In genomic region chr1:109161836-109162606, GRCh38 we compare ENCODE assay signal across 1 cellular context.
TF ChIP-seq lines count a peak whose summit lies in the region.

No MANE protein-coding gene starts in this region.

TF ChIP-seq in GM23338, 12 proteins besides CTCF, POLR2A, EP300 and RAD21 (continued from another document):
- TF ChIP-seq, protein P1, sequence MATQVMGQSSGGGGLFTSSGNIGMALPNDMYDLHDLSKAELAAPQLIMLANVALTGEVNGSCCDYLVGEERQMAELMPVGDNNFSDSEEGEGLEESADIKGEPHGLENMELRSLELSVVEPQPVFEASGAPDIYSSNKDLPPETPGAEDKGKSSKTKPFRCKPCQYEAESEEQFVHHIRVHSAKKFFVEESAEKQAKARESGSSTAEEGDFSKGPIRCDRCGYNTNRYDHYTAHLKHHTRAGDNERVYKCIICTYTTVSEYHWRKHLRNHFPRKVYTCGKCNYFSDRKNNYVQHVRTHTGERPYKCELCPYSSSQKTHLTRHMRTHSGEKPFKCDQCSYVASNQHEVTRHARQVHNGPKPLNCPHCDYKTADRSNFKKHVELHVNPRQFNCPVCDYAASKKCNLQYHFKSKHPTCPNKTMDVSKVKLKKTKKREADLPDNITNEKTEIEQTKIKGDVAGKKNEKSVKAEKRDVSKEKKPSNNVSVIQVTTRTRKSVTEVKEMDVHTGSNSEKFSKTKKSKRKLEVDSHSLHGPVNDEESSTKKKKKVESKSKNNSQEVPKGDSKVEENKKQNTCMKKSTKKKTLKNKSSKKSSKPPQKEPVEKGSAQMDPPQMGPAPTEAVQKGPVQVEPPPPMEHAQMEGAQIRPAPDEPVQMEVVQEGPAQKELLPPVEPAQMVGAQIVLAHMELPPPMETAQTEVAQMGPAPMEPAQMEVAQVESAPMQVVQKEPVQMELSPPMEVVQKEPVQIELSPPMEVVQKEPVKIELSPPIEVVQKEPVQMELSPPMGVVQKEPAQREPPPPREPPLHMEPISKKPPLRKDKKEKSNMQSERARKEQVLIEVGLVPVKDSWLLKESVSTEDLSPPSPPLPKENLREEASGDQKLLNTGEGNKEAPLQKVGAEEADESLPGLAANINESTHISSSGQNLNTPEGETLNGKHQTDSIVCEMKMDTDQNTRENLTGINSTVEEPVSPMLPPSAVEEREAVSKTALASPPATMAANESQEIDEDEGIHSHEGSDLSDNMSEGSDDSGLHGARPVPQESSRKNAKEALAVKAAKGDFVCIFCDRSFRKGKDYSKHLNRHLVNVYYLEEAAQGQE (IDR thresholded peaks at IDR 0.05; ENCODE audit: unreplicated experiment) = no peak
- TF ChIP-seq ZNF114 (CRISPR knock-in tag; IDR thresholded peaks at IDR 0.05) = no peak
- no peak for TF ChIP-seq NANOG (IDR thresholded peaks at IDR 0.05; ENCODE audit: borderline replicate concordance)
- no peak for TF ChIP-seq STAT1 (IDR thresholded peaks at IDR 0.05; ENCODE audit: unreplicated experiment)
